ENCODE assay signal across 9 cellular contexts in the genomic region with DNA sequence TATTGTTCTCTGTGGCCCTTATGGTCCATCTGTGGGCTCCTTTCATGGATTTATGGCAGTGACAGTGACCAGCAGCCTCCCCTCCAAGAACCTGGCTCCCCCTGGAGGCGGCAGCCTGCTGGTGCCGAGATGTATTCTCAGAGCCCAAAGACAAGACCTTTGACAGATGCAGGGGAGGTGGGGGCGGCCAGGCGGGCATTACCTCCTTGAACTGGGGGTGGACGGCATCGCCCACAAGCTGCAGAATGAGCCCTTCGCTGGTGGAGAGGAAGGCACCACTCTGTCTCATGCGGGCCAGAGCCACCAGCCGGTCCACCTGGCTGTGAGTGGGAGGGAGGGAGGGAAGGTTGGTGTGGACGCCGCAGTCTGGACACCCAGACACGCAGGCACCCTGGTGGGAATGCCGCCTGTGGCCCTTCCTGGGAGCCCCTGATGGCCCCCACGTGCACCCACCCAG. TPM values are rescaled to one million over a fixed set of nuclear protein-coding genes. Genes with fewer than 3 reads are reported as not detected.
A peak's percentile ranks its signal among the peaks of the same experiment; 100 is the strongest.
DNase-seq lines count a peak whose midpoint lies in the region; ATAC-seq and TF ChIP-seq lines count a peak whose summit lies in the region.
"Had no signal": no experiment of that assay in that cellular context is flagged by ENCODE, and none has a peak within 500 bp of the region (broad histone marks: within the 10 kb centered on the region; RNA-seq: fewer than 3 reads in every experiment).

No MANE protein-coding gene starts in this region.

- H3K27ac Mint-ChIP-seq in activated CD4-positive, alpha-beta memory T cell treated with anti-CD3 and anti-CD28 coated beads, Interleukin-2, amount 10 ng/mL, durations not matched to agents 7 days and 5 days = no peak overlapping the region

- no peaks in the 10 kb centered on the region for H3K79me1 ChIP-seq in trophoblast cell (ENCODE audit: low read length)

- H2AK5ac ChIP-seq in trophoblast cell (ENCODE audit: low read length) = no peak overlapping the region

- no peak overlapping the region for H3K18ac ChIP-seq in trophoblast cell (ENCODE audit: low read length)

- no peak overlapping the region for H4K8ac ChIP-seq in trophoblast cell (ENCODE audit: low read depth, low read length)

- no peak overlapping the region for H3K4me3 ChIP-seq in esophagus muscularis mucosa
- H3K4me3 ChIP-seq in trophoblast cell (ENCODE audit: low read depth, low read length) = no peak overlapping the region

- H3K27ac ChIP-seq in esophagus muscularis mucosa (replicated peaks in 1 of 4) (no peak overlapping the region), trophoblast cell (ENCODE audit: low read depth, low read length) (no peak overlapping the region)

- H3K9ac ChIP-seq in trophoblast cell (ENCODE audit: low read length) = no peak overlapping the region

- intact Hi-C loops in esophagus muscularis mucosa (cut with DNase I) = no loop called here

- H3K27me3 ChIP-seq in esophagus muscularis mucosa (peaks cover 5 to 31% (median 18%) of the 10 kb centered on the region in 4 donors), trophoblast cell (ENCODE audit: insufficient read depth, low read length) (peaks cover 24% of the 10 kb centered on the region)

- no peak overlapping the region for H3K4ac ChIP-seq in trophoblast cell (ENCODE audit: low read depth, low read length)

- H4K91ac ChIP-seq in trophoblast cell (ENCODE audit: low read depth, low read length) = no peak overlapping the region

- H2BK12ac ChIP-seq in trophoblast cell (ENCODE audit: low read length) = no peak overlapping the region

- POLR2A ChIA-PET in activated CD4-positive, alpha-beta memory T cell treated with anti-CD3 and anti-CD28 coated beads, Interleukin-2, amount 10 ng/mL, durations not matched to agents 7 days and 5 days (lab: Charles Lee) = no interaction called here

- no peak overlapping the region for H3K23ac ChIP-seq in trophoblast cell (ENCODE audit: low read length)

- DNase-seq in DMS153 treated with DMSO at 0.1 percent for 48 hours (lab: John Stamatoyannopoulos, UW; ENCODE audit: unreplicated experiment) (peak; percentile 28), DMS153 (lab: John Stamatoyannopoulos, UW) (no peak), NCI-H146 treated with DMSO at 0.1 percent for 48 hours (lab: John Stamatoyannopoulos, UW; ENCODE audit: unreplicated experiment) (peak; percentile 26), esophagus muscularis mucosa (ENCODE audit: extremely low spot score) (no peak), trophoblast cell (peak; percentile 34 to 47), NCI-H774 (lab: John Stamatoyannopoulos, UW) (no peak)
- DNase-seq in activated CD4-positive, alpha-beta memory T cell treated with anti-CD3 and anti-CD28 coated beads, Interleukin-2, amount 10 ng/mL, durations not matched to agents 7 days and 5 days = peak; percentile 62

- H4K12ac ChIP-seq in trophoblast cell (ENCODE audit: low read depth, low read length) = no peak overlapping the region

- 64% methylated on average over 7 of the region's 14 CpGs for WGBS in esophagus muscularis mucosa
- no CpG with 5 or more reads among the region's 14 CpGs for WGBS in trophoblast cell (ENCODE audit: extremely low coverage, insufficient coverage, insufficient read length)

- H3K14ac ChIP-seq in trophoblast cell (ENCODE audit: low read length) = no peak overlapping the region

- ATAC-seq in GM18861 (IDR thresholded peaks at IDR 0.05; ENCODE audit: unreplicated experiment) = no peak

- no peak overlapping the region for H3K4me3 Mint-ChIP-seq in activated CD4-positive, alpha-beta memory T cell treated with anti-CD3 and anti-CD28 coated beads, Interleukin-2, amount 10 ng/mL, durations not matched to agents 7 days and 5 days

- TF ChIP-seq POLR2A in esophagus muscularis mucosa (IDR thresholded peaks at IDR 0.05; ENCODE audit: low read depth) = no peak

- no peaks in the 10 kb centered on the region for H3K9me3 ChIP-seq in esophagus muscularis mucosa
- peaks cover 4% of the 10 kb centered on the region for H3K9me3 ChIP-seq in trophoblast cell (ENCODE audit: insufficient read depth, low read depth, low read length)

- TF ChIP-seq EP300 in esophagus muscularis mucosa (IDR thresholded peaks at IDR 0.05) = no peak

- peaks cover 3% of the 10 kb centered on the region for H3K36me3 Mint-ChIP-seq in activated CD4-positive, alpha-beta memory T cell treated with anti-CD3 and anti-CD28 coated beads, Interleukin-2, amount 10 ng/mL, durations not matched to agents 7 days and 5 days (ENCODE audit: low read depth)

- H3K79me2 ChIP-seq in trophoblast cell (ENCODE audit: control insufficient read depth, insufficient read depth, low read length, poor library complexity) = no peaks in the 10 kb centered on the region

- H2BK5ac ChIP-seq in trophoblast cell (ENCODE audit: low read depth, low read length, poor library complexity) = no peak overlapping the region

- H3K36me3 ChIP-seq in esophagus muscularis mucosa (peaks cover 5 to 32% (median 17%) of the 10 kb centered on the region in 4 donors), trophoblast cell (ENCODE audit: control insufficient read depth in 1 of 2, insufficient read depth in 2 of 2, low read length in 2 of 2) (peaks cover 0 to 5% of the 10 kb centered on the region in 2 experiments)

- no peaks in the 10 kb centered on the region for H3K9me3 Mint-ChIP-seq in activated CD4-positive, alpha-beta memory T cell treated with anti-CD3 and anti-CD28 coated beads, Interleukin-2, amount 10 ng/mL, durations not matched to agents 7 days and 5 days

- H3K27me3 Mint-ChIP-seq in activated CD4-positive, alpha-beta memory T cell treated with anti-CD3 and anti-CD28 coated beads, Interleukin-2, amount 10 ng/mL, durations not matched to agents 7 days and 5 days = peaks cover 17% of the 10 kb centered on the region

- CTCF ChIA-PET in activated CD4-positive, alpha-beta memory T cell treated with anti-CD3 and anti-CD28 coated beads, Interleukin-2, amount 10 ng/mL, durations not matched to agents 7 days and 5 days (lab: Charles Lee) = interaction anchor here (0.6 kb wide), 1 partner anchor 128 kb away, joined by 3 read pairs; no protein-coding TSS in a partner anchor

- no peak overlapping the region for H2BK120ac ChIP-seq in trophoblast cell (ENCODE audit: insufficient read depth, low read length, poor library complexity)

- peaks cover 4% of the 10 kb centered on the region for H3K4me1 Mint-ChIP-seq in activated CD4-positive, alpha-beta memory T cell treated with anti-CD3 and anti-CD28 coated beads, Interleukin-2, amount 10 ng/mL, durations not matched to agents 7 days and 5 days

- TF ChIP-seq CTCF in esophagus muscularis mucosa (IDR thresholded peaks at IDR 0.05) = peak; percentile 38 to 63 (median 41)

- H3K4me1 ChIP-seq in esophagus muscularis mucosa (peaks cover 14 to 37% (median 33%) of the 10 kb centered on the region in 4 donors), trophoblast cell (ENCODE audit: control insufficient read depth in 1 of 2, insufficient read depth in 2 of 2, low read length in 2 of 2) (peaks cover 0 to 3% of the 10 kb centered on the region in 2 experiments)

- no peak overlapping the region for H3K4me2 ChIP-seq in trophoblast cell (ENCODE audit: low read length)

- H2AFZ ChIP-seq in trophoblast cell (ENCODE audit: insufficient read depth, low read length, poor library complexity) = no peak overlapping the region

RNA-seq across cellular contexts. Expression of a gene that starts 6.6 kb away (rescaled TPM):
- total RNA-seq in activated CD4-positive, alpha-beta memory T cell treated with anti-CD3 and anti-CD28 coated beads, Interleukin-2, amount 10 ng/mL, durations not matched to agents 7 days and 5 days = 10 to 100 TPM; 14.5 to 16.7 TPM
- 100 to 1,000 TPM in 1 of 4 donors, 10 to 100 TPM in 3; 66.8 to 104 (median 77.7) TPM for total RNA-seq in esophagus muscularis mucosa
- polyA plus RNA-seq in trophoblast cell (2013) = 20.4 and 20.9 TPM in 2 replicates

RNA-seq across cellular contexts. Expression of a gene that starts 9.7 kb away (rescaled TPM):
- total RNA-seq in activated CD4-positive, alpha-beta memory T cell treated with anti-CD3 and anti-CD28 coated beads, Interleukin-2, amount 10 ng/mL, durations not matched to agents 7 days and 5 days = not detected
- total RNA-seq in esophagus muscularis mucosa = not detected
- polyA plus RNA-seq in trophoblast cell (2013) = not detected in 2 replicates
- total RNA-seq: activated CD8-positive, alpha-beta memory T cell treated with anti-CD3 and anti-CD28 coated beads for 36 hours had no signal

RNA-seq across cellular contexts. Expression of a gene that starts 11.7 kb away (rescaled TPM):
- total RNA-seq in activated CD4-positive, alpha-beta memory T cell treated with anti-CD3 and anti-CD28 coated beads, Interleukin-2, amount 10 ng/mL, durations not matched to agents 7 days and 5 days = not detected
- under 1 TPM in 2 of 4 donors, not detected in 2; under 0.01 to 0.13 TPM for total RNA-seq in esophagus muscularis mucosa
- not detected in 2 replicates for polyA plus RNA-seq in trophoblast cell (2013)
- total RNA-seq: activated CD8-positive, alpha-beta memory T cell treated with anti-CD3 and anti-CD28 coated beads for 36 hours had no signal

RNA-seq across cellular contexts. Expression of a gene that starts 21.6 kb away (rescaled TPM):
- total RNA-seq in activated CD4-positive, alpha-beta memory T cell treated with anti-CD3 and anti-CD28 coated beads, Interleukin-2, amount 10 ng/mL, durations not matched to agents 7 days and 5 days = 1 to 10 TPM; 6.7 to 9.1 TPM
- 10 to 100 TPM in 3 of 4 donors, 1 to 10 TPM in 1; 5.1 to 16.6 (median 11.9) TPM for total RNA-seq in esophagus muscularis mucosa
- 12.6 and 14.5 TPM in 2 replicates for polyA plus RNA-seq in trophoblast cell (2013)

RNA-seq across cellular contexts. Expression of a gene that starts 30.2 kb away (rescaled TPM):
- 10 to 100 TPM; 11.9 to 12.0 TPM for total RNA-seq in activated CD4-positive, alpha-beta memory T cell treated with anti-CD3 and anti-CD28 coated beads, Interleukin-2, amount 10 ng/mL, durations not matched to agents 7 days and 5 days
- 10 to 100 TPM in 3 of 4 donors, 1 to 10 TPM in 1; 5.8 to 14.2 (median 10.2) TPM for total RNA-seq in esophagus muscularis mucosa
- 108 and 109 TPM in 2 replicates for polyA plus RNA-seq in trophoblast cell (2013)

Comparison
In these comparisons a context has a peak if more than half of its experiments do, and no peak if none do; other contexts are left out.
1. DNase-seq: peak in DMS153 treated with DMSO at 0.1 percent for 48 hours (single experiment), NCI-H146 treated with DMSO at 0.1 percent for 48 hours (single experiment), activated CD4-positive, alpha-beta memory T cell treated with anti-CD3 and anti-CD28 coated beads, Interleukin-2, amount 10 ng/mL, durations not matched to agents 7 days and 5 days (single experiment) and trophoblast cell (2 of 2); none in DMS153 (single experiment), esophagus muscularis mucosa (single experiment) and NCI-H774 (single experiment).